ENCODE assay signal across 12 cellular contexts in the genomic region with DNA sequence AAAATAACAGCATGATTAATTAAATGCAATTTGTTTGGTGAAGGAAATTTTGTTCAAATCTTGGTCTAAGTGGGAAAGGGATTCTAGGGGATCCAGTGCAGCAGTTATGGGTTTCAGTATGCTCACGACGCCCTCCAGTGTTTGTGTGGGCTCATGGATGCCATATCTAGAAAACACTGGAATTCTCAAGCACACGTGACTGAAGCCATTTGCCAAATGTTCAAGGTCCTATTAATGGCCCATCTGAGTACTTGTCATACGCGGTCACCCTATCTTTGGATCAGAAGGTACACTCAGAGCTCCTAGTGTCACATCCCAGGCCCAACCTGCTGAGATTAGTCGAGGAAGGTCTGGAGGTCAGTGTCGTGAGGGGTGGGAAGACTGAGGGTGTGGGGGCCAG. TPM values are rescaled to one million over a fixed set of nuclear protein-coding genes. Genes with fewer than 3 reads are reported as not detected.
DNase-seq lines count a peak whose midpoint lies in the region; ATAC-seq, FAIRE-seq and TF ChIP-seq lines count a peak whose summit lies in the region.
"Not testable (repeated sequence)": the region's sequence is repeated elsewhere in the genome, so short reads cannot be mapped to it uniquely, and the experiment has no call there.
"Had no signal": no experiment of that assay in that cellular context is flagged by ENCODE, and none has a peak within 500 bp of the region (broad histone marks: within the 10 kb centered on the region; RNA-seq: fewer than 3 reads in every experiment).

No MANE protein-coding gene starts in this region.

- not testable (repeated sequence) for TF ChIP-seq EP300 in K562 (IDR thresholded peaks at IDR 0.05; ENCODE audit: low read length)

- in situ Hi-C loops in K562 (cut with MboI), result not testable (repeated sequence)

- DNase-seq in DND-41; HCT116 (ENCODE audit: low read depth, low spot score); K562 (ENCODE audit: extremely low read depth in 1 of 4, low spot score in 3 of 4); heart right ventricle; right lobe of liver; pancreas: not testable (repeated sequence)

- not testable (repeated sequence) for TF ChIP-seq POLR2A in HCT116 (IDR thresholded peaks at IDR 0.05; ENCODE audit: borderline replicate concordance, extremely low read depth, insufficient read depth, insufficient read length); K562 (conservative IDR thresholded peaks at IDR 0.05); right lobe of liver (IDR thresholded peaks at IDR 0.05)

- not testable (repeated sequence) for H3K27me3 ChIP-seq in DND-41 (ENCODE audit: insufficient read depth, low read length, poor library complexity); HCT116 (ENCODE audit: insufficient read depth, low read length); K562 (ENCODE audit: control insufficient read depth in 2 of 2, insufficient read depth in 2 of 2, low read length in 2 of 2); heart right ventricle; right lobe of liver; pancreas

- peak; percentile 73 for ATAC-seq in DND-41 (ENCODE audit: insufficient read depth, low read depth)
- peak; percentile 79 for ATAC-seq in HCT116
- ATAC-seq in K562, result peak; percentile 82
- peak in 7 of 8 donors; percentile 42 to 74 (median 63) for ATAC-seq in heart right ventricle
- peak; percentile 88 to 94 (median 92) for ATAC-seq in right lobe of liver
- peak; percentile 74 to 90 (median 86) for ATAC-seq in pancreas

- TF ChIP-seq RAD21 in HCT116 (IDR thresholded peaks at IDR 0.05; ENCODE audit: low read depth); K562 (CRISPR knock-in tag; conservative IDR thresholded peaks at IDR 0.05 in 1 of 2, IDR thresholded peaks at IDR 0.05 in 1 of 2): not testable (repeated sequence)

- TF ChIP-seq CTCF in DND-41 (IDR thresholded peaks at IDR 0.05; ENCODE audit: borderline replicate concordance, extremely low read depth, low read length, poor library complexity, severe bottlenecking); HCT116 (IDR thresholded peaks at IDR 0.05 in 2 of 3, conservative IDR thresholded peaks at IDR 0.05 in 1 of 3; ENCODE audit: borderline replicate concordance in 1 of 3, insufficient read depth in 1 of 3, low read depth in 2 of 3, low read length in 2 of 3); K562 (IDR thresholded peaks at IDR 0.05 in 2 of 3, conservative IDR thresholded peaks at IDR 0.05 in 1 of 3; ENCODE audit: insufficient read depth in 2 of 3, low read depth in 1 of 3, low read length in 3 of 3); heart right ventricle (IDR thresholded peaks at IDR 0.05); right lobe of liver (IDR thresholded peaks at IDR 0.05); pancreas (IDR thresholded peaks at IDR 0.05): not testable (repeated sequence)

- H3K4me3 ChIP-seq in DND-41 (ENCODE audit: low read depth in 1 of 2, low read length in 2 of 2); HCT116 (replicated peaks in 1 of 2; ENCODE audit: low read depth in 1 of 2, low read length in 2 of 2); K562; heart right ventricle; right lobe of liver; pancreas: not testable (repeated sequence)

- not testable (repeated sequence) for BruUV-seq in HCT116 (replicated peaks; lab: Mats Ljungman, UMichigan); K562 (replicated peaks; lab: Mats Ljungman, UMichigan)

- CTCF ChIA-PET in HCT116 (lab: Charles Lee); K562 (lab: Yijun Ruan, JAX; ENCODE audit: low intra/inter-chr PET ratio): not testable (repeated sequence)

- POLR2A ChIA-PET in HCT116 (lab: Charles Lee); K562 (lab: Yijun Ruan, JAX): not testable (repeated sequence)

- not testable (repeated sequence) for H3K27ac ChIP-seq in DND-41 (ENCODE audit: low read length); HCT116 (ENCODE audit: low read depth, low read length); K562 (ENCODE audit: extremely low read depth, low read depth, low read length); heart right ventricle; right lobe of liver; pancreas

- H3K9me1 ChIP-seq in K562 (ENCODE audit: control insufficient read depth, insufficient read depth, low read length), result not testable (repeated sequence)

- H3K4me2 ChIP-seq in DND-41 (ENCODE audit: insufficient read depth, low read length); HCT116 (ENCODE audit: low read length); K562 (ENCODE audit: insufficient read depth, low read length): not testable (repeated sequence)

- no CpG with 5 or more reads among the region's 7 CpGs for WGBS in K562 (ENCODE audit: insufficient coverage, low coverage, missing lambda C conversion rate)
- WGBS in heart right ventricle, 2 donors, result no CpG with 5 or more reads among the region's 7 CpGs
- no CpG with 5 or more reads among the region's 7 CpGs for WGBS in right lobe of liver (ENCODE audit: insufficient coverage, low coverage, low lambda C conversion rate, missing lambda C conversion rate)
- no CpG with 5 or more reads among the region's 7 CpGs for WGBS in pancreas, 2 donors

- RAD21 ChIA-PET in HCT116 (lab: Charles Lee; ENCODE audit: low non-redundant PET in 1 of 2, low total read pairs in 2 of 2, uncharacterized antibody in 2 of 2, unreplicated experiment in 2 of 2), result not testable (repeated sequence)

- H4K20me1 ChIP-seq in DND-41 (ENCODE audit: insufficient read depth, low read length); HCT116 (ENCODE audit: insufficient read depth); K562 (replicated peaks; ENCODE audit: control insufficient read depth, insufficient read depth, low read length): not testable (repeated sequence)

- H3K79me2 ChIP-seq in DND-41 (ENCODE audit: insufficient read depth, low read length), result peaks cover 11% of the 10 kb centered on the region
- H3K79me2 ChIP-seq in HCT116 (ENCODE audit: insufficient read depth, low read length); K562 (ENCODE audit: control insufficient read depth, insufficient read depth, low read length): not testable (repeated sequence)

- FAIRE-seq in TTC549 (lab: Jason Lieb, UNC), result peak; percentile 69
- FAIRE-seq in K562 (lab: Jason Lieb, UNC), result peak; percentile 94
- FAIRE-seq in pancreas (lab: Jason Lieb, UNC), result not testable (repeated sequence)

- peaks cover 11% of the 10 kb centered on the region for H3K36me3 ChIP-seq in DND-41 (ENCODE audit: insufficient read depth, low read length)
- H3K36me3 ChIP-seq in HCT116 (ENCODE audit: control insufficient read depth in 1 of 2, insufficient read depth in 2 of 2, low read length in 2 of 2); K562 (ENCODE audit: control insufficient read depth, insufficient read depth, low read length); heart right ventricle; right lobe of liver; pancreas: not testable (repeated sequence)

- H3K9me2 ChIP-seq in HCT116 (ENCODE audit: insufficient read depth), result not testable (repeated sequence)

- not testable (repeated sequence) for H3K9me3 ChIP-seq in DND-41 (ENCODE audit: insufficient read depth, low read length, severe bottlenecking); HCT116 (ENCODE audit: control insufficient read depth in 1 of 2, insufficient read depth in 1 of 2, low read depth in 1 of 2, low read length in 2 of 2); K562 (replicated peaks; ENCODE audit: control insufficient read depth, insufficient read depth, low read depth, low read length); heart right ventricle; right lobe of liver; pancreas

- intact Hi-C loops in HCT116 (cut with micrococcal nuclease); K562 (cut with micrococcal nuclease); heart right ventricle (cut with DNase I); right lobe of liver (cut with DNase I); pancreas (cut with DNase I): not testable (repeated sequence)

- not testable (repeated sequence) for H3K9ac ChIP-seq in DND-41 (ENCODE audit: low read depth, low read length); HCT116 (ENCODE audit: low read length); K562 (ENCODE audit: insufficient read depth in 1 of 2, low read depth in 2 of 2, low read length in 2 of 2)

- not testable (repeated sequence) for H2AFZ ChIP-seq in DND-41 (ENCODE audit: low read depth, low read length); HCT116 (ENCODE audit: low read depth, low read length, poor library complexity, severe bottlenecking); K562 (ENCODE audit: low read depth, low read length)

- not testable (repeated sequence) for H3K4me1 ChIP-seq in DND-41 (ENCODE audit: insufficient read depth, low read length); HCT116 (ENCODE audit: control insufficient read depth in 1 of 2, insufficient read depth in 2 of 2, low read length in 2 of 2); heart right ventricle; right lobe of liver; pancreas
- H3K4me1 ChIP-seq in K562 (replicated peaks in 1 of 2; ENCODE audit: control insufficient read depth in 2 of 2, insufficient read depth in 2 of 2, low read length in 2 of 2), result peaks cover 11 to 15% of the 10 kb centered on the region in 2 experiments; a peak in 4 of 5 replicates

RNA-seq across cellular contexts. Expression of a gene that starts 11.9 kb away (rescaled TPM):
- total RNA-seq in HCT116 (2021; ENCODE audit: unreplicated experiment), result 21.7 TPM
- 15.0 and 15.4 TPM in 2 replicates for polyA plus RNA-seq in HCT116 (2012)
- total RNA-seq in K562 (2011; cell fraction: chromatin; rRNA removed; ENCODE audit: low replicate concordance), result 34.9 and 52.1 TPM in 2 replicates
- 45.0 and 45.7 TPM in 2 replicates for total RNA-seq in K562 (2011; cell fraction: nucleolus; rRNA removed)
- 44.4 and 50.8 TPM in 2 replicates for total RNA-seq in K562 (2011; cell fraction: nucleoplasm; rRNA removed)
- total RNA-seq in K562 (2014; rRNA removed), result 18.5 and 21.8 TPM in 2 replicates
- 16.5 and 18.8 TPM in 2 replicates for total RNA-seq in K562 (2014; rRNA removed; fragmentation: Illumina TruSeq; extraction: Trizol)
- total RNA-seq in K562 (2015; rRNA removed; fragmentation: Illumina TruSeq; extraction: Trizol), result 19.8 and 20.6 TPM in 2 replicates
- 21.0 and 23.2 TPM in 2 replicates for total RNA-seq in K562 (2021)
- polyA plus RNA-seq in K562 (2011; rRNA removed), result 25.0 and 32.6 TPM in 2 replicates
- polyA plus RNA-seq in K562 (2011; cell fraction: cytosol; rRNA removed), result 32.5 and 47.5 TPM in 2 replicates
- polyA plus RNA-seq in K562 (2011; cell fraction: nucleus; rRNA removed), result 29.0 and 29.3 TPM in 2 replicates
- 16.5 and 30.9 TPM in 2 replicates for polyA plus RNA-seq in K562 (2012)
- 27.7 and 34.5 TPM in 2 replicates for polyA plus RNA-seq in K562 (2014; fragmentation: Illumina TruSeq; extraction: Trizol)
- 10 to 100 TPM; 13.3 to 18.9 TPM for polyA plus RNA-seq in K562 (2014; fragmentation: Nextera tagmentation; extraction: Ambion mirVana)
- polyA plus RNA-seq in K562 (2014; rRNA removed), result 21.5 and 24.0 TPM in 2 replicates
- 37.4 and 40.1 TPM in 2 replicates for polyA minus RNA-seq in K562 (2011; rRNA and poly(A)+ RNA removed)
- polyA minus RNA-seq in K562 (2011; cell fraction: cytosol; rRNA and poly(A)+ RNA removed), result 21.2 and 28.8 TPM in 2 replicates
- 6.1 and 9.4 TPM in 2 replicates for polyA minus RNA-seq in K562 (2011; cell fraction: nucleus; rRNA and poly(A)+ RNA removed)
- total RNA-seq in heart right ventricle, result 1 to 10 TPM in 6 of 10 donors, under 1 TPM in 4; 0.66 to 4.3 (median 1.6) TPM
- 1 to 10 TPM; 1.0 to 1.2 TPM for polyA plus RNA-seq in heart right ventricle
- 1 to 10 TPM in 4 of 6 experiments, under 1 TPM in 2; 0.48 to 2.0 (median 1.2) TPM for total RNA-seq in right lobe of liver
- total RNA-seq in pancreas, result 1 to 10 TPM in 2 of 6 donors, under 1 TPM in 4; 0.24 to 1.7 (median 0.51) TPM
- polyA plus RNA-seq in pancreas, result under 1 TPM; 0.23 to 0.76 TPM

RNA-seq across cellular contexts. Expression of a gene that starts 42.7 kb away (rescaled TPM):
- total RNA-seq in HCT116 (2021; ENCODE audit: unreplicated experiment) (not detected), K562 (2014; rRNA removed) (not detected in 2 replicates), K562 (2014; rRNA removed; fragmentation: Illumina TruSeq; extraction: Trizol) (not detected in 2 replicates), K562 (2015; rRNA removed; fragmentation: Illumina TruSeq; extraction: Trizol) (not detected in 2 replicates), K562 (2021) (not detected in 2 replicates), heart right ventricle (not detected), right lobe of liver (not detected), pancreas (not detected)
- polyA plus RNA-seq in HCT116 (2012), result 0.06 TPM in 1 of 2 replicates, not detected in the other
- not detected in 2 replicates for total RNA-seq in K562 (2011; cell fraction: chromatin; rRNA removed; ENCODE audit: low replicate concordance)
- total RNA-seq in K562 (2011; cell fraction: nucleolus; rRNA removed), result not detected in 2 replicates
- total RNA-seq in K562 (2011; cell fraction: nucleoplasm; rRNA removed), result not detected in 2 replicates
- polyA plus RNA-seq in K562 (2011; rRNA removed) (not detected in 2 replicates), K562 (2014; fragmentation: Illumina TruSeq; extraction: Trizol) (not detected in 2 replicates), K562 (2014; fragmentation: Nextera tagmentation; extraction: Ambion mirVana) (not detected), K562 (2014; rRNA removed) (not detected in 2 replicates), heart right ventricle (not detected), pancreas (not detected)
- not detected in 2 replicates for polyA plus RNA-seq in K562 (2011; cell fraction: cytosol; rRNA removed)
- not detected in 2 replicates for polyA plus RNA-seq in K562 (2011; cell fraction: nucleus; rRNA removed)
- polyA plus RNA-seq in K562 (2012), result 0.11 TPM in 1 of 2 replicates, not detected in the other
- not detected in 2 replicates for polyA minus RNA-seq in K562 (2011; rRNA and poly(A)+ RNA removed)
- polyA minus RNA-seq in K562 (2011; cell fraction: cytosol; rRNA and poly(A)+ RNA removed), result not detected in 2 replicates
- not detected in 2 replicates for polyA minus RNA-seq in K562 (2011; cell fraction: nucleus; rRNA and poly(A)+ RNA removed)
- total RNA-seq: Calu3; CD8-positive, alpha-beta memory T cell; Daoy; H9; RPMI7951 had no signal
- polyA plus RNA-seq: CD8-positive, alpha-beta memory T cell had no signal

RNA-seq across cellular contexts. Expression of a gene that starts 55.7 kb away (rescaled TPM):
- total RNA-seq in HCT116 (2021; ENCODE audit: unreplicated experiment) (545 TPM), K562 (2014; rRNA removed) (769 and 923 TPM in 2 replicates), K562 (2014; rRNA removed; fragmentation: Illumina TruSeq; extraction: Trizol) (541 and 592 TPM in 2 replicates), K562 (2015; rRNA removed; fragmentation: Illumina TruSeq; extraction: Trizol) (468 and 485 TPM in 2 replicates), K562 (2021) (539 and 597 TPM in 2 replicates), heart right ventricle (100 to 1,000 TPM; 154 to 193 (median 172) TPM), right lobe of liver (100 to 1,000 TPM in 3 of 6 experiments, 10 to 100 TPM in 3; 85.2 to 145 (median 102) TPM), pancreas (100 to 1,000 TPM; 134 to 233 (median 153) TPM)
- polyA plus RNA-seq in HCT116 (2012), result 505 and 511 TPM in 2 replicates
- 951 and 1,610 TPM in 2 replicates for total RNA-seq in K562 (2011; cell fraction: chromatin; rRNA removed; ENCODE audit: low replicate concordance)
- total RNA-seq in K562 (2011; cell fraction: nucleolus; rRNA removed), result 907 and 916 TPM in 2 replicates
- 1,013 and 1,191 TPM in 2 replicates for total RNA-seq in K562 (2011; cell fraction: nucleoplasm; rRNA removed)
- polyA plus RNA-seq in K562 (2011; rRNA removed) (665 and 668 TPM in 2 replicates), K562 (2014; fragmentation: Illumina TruSeq; extraction: Trizol) (542 and 628 TPM in 2 replicates), K562 (2014; fragmentation: Nextera tagmentation; extraction: Ambion mirVana) (100 to 1,000 TPM; 479 to 565 TPM), K562 (2014; rRNA removed) (869 and 906 TPM in 2 replicates), heart right ventricle (100 to 1,000 TPM; 160 to 422 TPM), pancreas (100 to 1,000 TPM; 423 to 669 TPM)
- polyA plus RNA-seq in K562 (2011; cell fraction: cytosol; rRNA removed), result 781 and 900 TPM in 2 replicates
- polyA plus RNA-seq in K562 (2011; cell fraction: nucleus; rRNA removed), result 1,075 and 1,764 TPM in 2 replicates
- polyA plus RNA-seq in K562 (2012), result 515 and 679 TPM in 2 replicates
- polyA minus RNA-seq in K562 (2011; rRNA and poly(A)+ RNA removed), result 782 and 1,359 TPM in 2 replicates
- polyA minus RNA-seq in K562 (2011; cell fraction: cytosol; rRNA and poly(A)+ RNA removed), result 345 and 506 TPM in 2 replicates
- 336 and 420 TPM in 2 replicates for polyA minus RNA-seq in K562 (2011; cell fraction: nucleus; rRNA and poly(A)+ RNA removed)
